ENCODE assay signal across 8 cellular contexts in the genomic region with DNA sequence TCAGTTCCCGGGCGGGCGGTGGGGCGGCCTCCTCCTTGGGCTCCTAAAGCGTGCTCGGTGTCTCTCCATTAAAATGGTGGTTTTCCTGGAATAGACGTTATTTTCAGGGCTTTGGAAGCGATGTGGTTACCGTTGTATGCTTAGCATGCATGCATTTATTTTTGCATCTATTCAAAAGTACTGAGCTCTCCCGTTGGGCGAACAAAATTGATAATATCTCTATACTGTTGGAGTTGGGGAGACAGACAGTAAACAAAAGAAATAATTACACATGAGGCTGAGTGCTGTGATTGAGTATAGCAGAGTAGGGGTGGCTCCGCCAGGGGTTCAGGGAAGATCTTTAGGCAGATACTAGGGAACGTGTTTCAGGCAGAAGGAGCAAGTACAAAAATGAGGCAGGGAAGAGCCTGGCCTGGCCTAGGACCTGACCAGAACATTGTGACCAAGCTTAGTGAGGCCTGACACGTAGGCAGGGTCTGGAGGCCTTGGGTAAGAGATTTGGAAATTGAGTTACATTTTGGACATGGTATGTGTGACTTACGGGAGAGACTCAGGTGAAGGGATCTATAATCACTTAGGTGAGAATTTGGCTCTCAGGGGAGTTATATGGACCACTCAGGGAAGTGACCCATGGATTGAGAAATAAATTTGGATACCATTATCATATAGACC. TPM values are rescaled to one million over a fixed set of nuclear protein-coding genes. Genes with fewer than 3 reads are reported as not detected.
DNase-seq lines count a peak whose midpoint lies in the region; ATAC-seq and TF ChIP-seq lines count a peak whose summit lies in the region.

No MANE protein-coding gene starts in this region.

- DNase-seq in AG04450 (ENCODE audit: low read depth, low spot score) (no peak), transverse colon (no peak), NCI-H146 (lab: John Stamatoyannopoulos, UW) (no peak), T-helper 9 cell (no peak)

- no peak for TF ChIP-seq POLR2A in transverse colon (IDR thresholded peaks at IDR 0.05)

- 13 to 29% methylated on average over 5 to 15 of the region's 15 CpGs for WGBS in transverse colon (ENCODE audit: low coverage in 1 of 2), 2 donors

- no peak for TF ChIP-seq CTCF in AG04450 (IDR thresholded peaks at IDR 0.05; ENCODE audit: low read depth, low read length)
- TF ChIP-seq CTCF in VCaP (conservative IDR thresholded peaks at IDR 0.05) = no peak
- no peak for TF ChIP-seq CTCF in transverse colon (IDR thresholded peaks at IDR 0.05)

- intact Hi-C loops in transverse colon (cut with DNase I; ENCODE audit: low total_unique reads) = no loop called here

- H3K36me3 ChIP-seq in iPS-20b (ENCODE audit: insufficient read depth, low read depth, low read length) = peaks cover 6% of the 10 kb centered on the region; the same call in 1 of the 2 replicates
- no peaks in the 10 kb centered on the region for H3K36me3 ChIP-seq in transverse colon

- H3K27me3 ChIP-seq in AG04450 (ENCODE audit: control insufficient read depth, insufficient read depth, low read length) = no peaks in the 10 kb centered on the region
- H3K27me3 ChIP-seq in iPS-20b (ENCODE audit: insufficient read depth, low read length) = no peaks in the 10 kb centered on the region
- no peaks in the 10 kb centered on the region for H3K27me3 ChIP-seq in transverse colon

- in situ Hi-C loops in transverse colon (cut with MboI; ENCODE audit: low pct_ligation_motif_present in 1 of 4, low pct_unique_long_range_greater_than_20kb in 1 of 4, low sequenced_read_pairs in 3 of 4) = no loop called here

- ATAC-seq in GM21737 (IDR thresholded peaks at IDR 0.05; ENCODE audit: unreplicated experiment) = peak; percentile 2
- no peak for ATAC-seq in HG02571 (IDR thresholded peaks at IDR 0.05; ENCODE audit: unreplicated experiment)

- H3K9me3 ChIP-seq in AG04450 (ENCODE audit: control insufficient read depth, insufficient read depth, low read length) = no peaks in the 10 kb centered on the region
- no peaks in the 10 kb centered on the region for H3K9me3 ChIP-seq in iPS-20b (ENCODE audit: insufficient read depth, low read depth, low read length)
- H3K9me3 ChIP-seq in transverse colon = no peaks in the 10 kb centered on the region

- CTCF ChIA-PET in AG04450 (lab: Charles Lee) = interaction anchor here (2.0 kb wide), 1 partner anchor 173 kb away, joined by 6 read pairs; no protein-coding TSS in a partner anchor

- no peak for TF ChIP-seq EP300 in transverse colon (IDR thresholded peaks at IDR 0.05; ENCODE audit: low read depth)

- H3K27ac ChIP-seq in AG04450 (ENCODE audit: low read depth, low read length) (no peak overlapping the region), VCaP (peak overlapping the region; percentile 85), iPS-20b (ENCODE audit: low read length) (peak overlapping the region; percentile 52), transverse colon (peak overlapping the region; percentile 90 to 98 (median 95))

- H3K9ac ChIP-seq in iPS-20b (ENCODE audit: low read depth, low read length) = peak overlapping the region; percentile 98

- POLR2A ChIA-PET in AG04450 (lab: Yijun Ruan, JAX) = interaction anchor here (0.6 to 1.8 kb wide), 7 partner anchors 15 to 176 kb away, joined by 3 to 8 read pairs (median 3); partner anchors contain the start of gene STARD7

- H3K4me3 ChIP-seq in AG04450 (ENCODE audit: low read depth, low read length) (peak overlapping the region; percentile 82), iPS-20b (ENCODE audit: low read length) (peak overlapping the region; percentile 98), transverse colon (peak overlapping the region; percentile 60 to 95 (median 85))

- H3K4me1 ChIP-seq in iPS-20b (ENCODE audit: insufficient read depth, low read length) = peaks cover 6% of the 10 kb centered on the region
- peaks cover 6 to 15% (median 10%) of the 10 kb centered on the region in 4 donors for H3K4me1 ChIP-seq in transverse colon

RNA-seq across cellular contexts. Expression of gene NCAPH, which starts 0.7 kb away (rescaled TPM):
- 5.8 and 7.2 TPM in 2 replicates for polyA plus RNA-seq in AG04450 (2011; rRNA removed)
- polyA minus RNA-seq in AG04450 (2011; rRNA and poly(A)+ RNA removed) = 5.2 and 6.2 TPM in 2 replicates
- total RNA-seq in transverse colon = 10 to 100 TPM in 1 of 4 donors, 1 to 10 TPM in 2, under 1 TPM in 1; 0.79 to 38.6 (median 1.8) TPM

RNA-seq across cellular contexts. Expression of gene ITPRIPL1, which starts 11.1 kb away (rescaled TPM):
- polyA plus RNA-seq in AG04450 (2011; rRNA removed) = 3.4 and 3.7 TPM in 2 replicates
- 3.4 and 5.1 TPM in 2 replicates for polyA minus RNA-seq in AG04450 (2011; rRNA and poly(A)+ RNA removed)
- total RNA-seq in transverse colon = 1 to 10 TPM in 1 of 4 donors, under 1 TPM in 2, not detected in 1; 0.41 to 2.6 (median 0.95) TPM

RNA-seq across cellular contexts. Expression of gene SNRNP200, which starts 30.9 kb away (rescaled TPM):
- polyA plus RNA-seq in AG04450 (2011; rRNA removed) = 99.0 and 136 TPM in 2 replicates
- polyA minus RNA-seq in AG04450 (2011; rRNA and poly(A)+ RNA removed) = 231 and 300 TPM in 2 replicates
- 100 to 1,000 TPM in 1 of 4 donors, 10 to 100 TPM in 3; 81.4 to 106 (median 86.8) TPM for total RNA-seq in transverse colon
